Comparison of ENCODE assay signal across 20 cellular contexts in the genomic region with DNA sequence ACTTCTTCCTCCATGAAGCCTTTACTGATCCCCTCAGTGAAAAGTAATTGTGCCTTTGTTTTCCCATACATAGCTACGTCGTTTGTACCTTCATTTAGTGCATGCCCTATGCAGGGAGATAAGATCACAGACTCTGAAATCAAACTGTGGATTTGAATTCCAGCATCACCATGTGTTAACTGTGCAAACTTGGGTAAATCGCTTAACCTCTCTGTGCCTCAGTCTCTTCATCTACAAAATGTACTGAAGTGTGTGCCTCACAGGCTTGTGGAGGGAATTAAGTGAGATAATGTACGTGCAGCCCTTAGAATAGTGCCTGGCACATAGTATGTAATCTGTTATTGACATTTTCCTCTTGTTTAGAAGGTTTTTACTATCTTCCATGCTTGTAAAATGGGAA. TPM values are rescaled to one million over a fixed set of nuclear protein-coding genes. Genes with fewer than 3 reads are reported as not detected.
A peak's percentile ranks its signal among the peaks of the same experiment; 100 is the strongest.
DNase-seq lines count a peak whose midpoint lies in the region; ATAC-seq, FAIRE-seq and TF ChIP-seq lines count a peak whose summit lies in the region.
"Had no signal": no experiment of that assay in that cellular context is flagged by ENCODE, and none has a peak within 500 bp of the region (broad histone marks: within the 10 kb centered on the region; RNA-seq: fewer than 3 reads in every experiment).

No MANE protein-coding gene starts in this region.

- no peaks in the 10 kb centered on the region for H3K36me3 ChIP-seq in liver (ENCODE audit: control insufficient read depth in 4 of 4, insufficient read depth in 3 of 4, low read depth in 1 of 4, low read length in 3 of 4)
- no peaks in the 10 kb centered on the region for H3K36me3 ChIP-seq in HepG2 (replicated peaks in 1 of 2; ENCODE audit: control insufficient read depth in 1 of 2, insufficient read depth in 2 of 2, low read length in 2 of 2)
- peaks cover 2 to 5% of the 10 kb centered on the region in 2 experiments for H3K36me3 ChIP-seq in keratinocyte (ENCODE audit: control insufficient read depth in 2 of 2, extremely low read depth in 1 of 2, insufficient read depth in 2 of 2, low read length in 2 of 2)
- peaks cover 7% of the 10 kb centered on the region for H3K36me3 ChIP-seq in WERI-Rb-1

- no peaks in the 10 kb centered on the region for H4K20me1 ChIP-seq in HepG2 (ENCODE audit: insufficient read depth, low read length)
- H4K20me1 ChIP-seq in keratinocyte (ENCODE audit: control insufficient read depth, extremely low read depth, insufficient read depth, low read length): no peaks in the 10 kb centered on the region

- BruUV-seq in HepG2 (replicated peaks; lab: Mats Ljungman, UMichigan): no TSS peak

- H3K27ac Mint-ChIP-seq in WTC11: peak overlapping the region; percentile 61; the same call in 1 of the 2 replicates
- peak overlapping the region in 1 of 2 donors; percentile 20 for H3K27ac Mint-ChIP-seq in effector memory CD8-positive, alpha-beta T cell
- no peak overlapping the region for H3K27ac Mint-ChIP-seq in osteocyte (ENCODE audit: unreplicated experiment)
- H3K27ac Mint-ChIP-seq: B cell, HFFc6 had no signal

- H3K4me3 Mint-ChIP-seq in WTC11 (peak overlapping the region; percentile 11; the same call in 1 of the 2 replicates), osteocyte (ENCODE audit: unreplicated experiment) (no peak overlapping the region)
- no peak overlapping the region for H3K4me3 Mint-ChIP-seq in effector memory CD8-positive, alpha-beta T cell
- H3K4me3 Mint-ChIP-seq: B cell; CD4-positive, alpha-beta T cell; HFFc6 had no signal

- H3K4me2 ChIP-seq in HepG2 (ENCODE audit: low read depth, low read length) (no peak overlapping the region), keratinocyte (ENCODE audit: control insufficient read depth, extremely low read depth, insufficient read depth, low read depth, low read length) (no peak overlapping the region)

- peaks cover 8% of the 10 kb centered on the region for H3K79me2 ChIP-seq in HepG2 (ENCODE audit: insufficient read depth, low read length)
- peaks cover 54% of the 10 kb centered on the region for H3K79me2 ChIP-seq in keratinocyte (ENCODE audit: control insufficient read depth, insufficient read depth, low read length)

- peaks cover 8% of the 10 kb centered on the region for H3K36me3 Mint-ChIP-seq in WTC11
- H3K36me3 Mint-ChIP-seq in effector memory CD8-positive, alpha-beta T cell (ENCODE audit: insufficient read depth): peaks cover 2% of the 10 kb centered on the region
- no peaks in the 10 kb centered on the region for H3K36me3 Mint-ChIP-seq in osteocyte (ENCODE audit: unreplicated experiment)

- ATAC-seq in HepG2: no peak
- ATAC-seq in WTC11: no peak
- no peak for ATAC-seq in HG02938 (IDR thresholded peaks at IDR 0.05; ENCODE audit: unreplicated experiment)
- no peak for ATAC-seq in effector memory CD8-positive, alpha-beta T cell (replicated peaks)
- ATAC-seq: GM12878 had no signal

- TF ChIP-seq RAD21 in liver (IDR thresholded peaks at IDR 0.05) (no peak), HepG2 (CRISPR knock-in tag; IDR thresholded peaks at IDR 0.05) (no peak)

- in situ Hi-C loops in HepG2 (cut with HindIII; ENCODE audit: extremely low pct_ligation_motif_present, low pct_unique_long_range_greater_than_20kb): no loop called here

- dilution Hi-C loops in keratinocyte (cut with MboI; ENCODE audit: extremely low pct_ligation_motif_present, low sequenced_read_pairs): no loop called here

- H3K27me3 Mint-ChIP-seq in WTC11 (ENCODE audit: low read depth): no peaks in the 10 kb centered on the region
- no peaks in the 10 kb centered on the region for H3K27me3 Mint-ChIP-seq in effector memory CD8-positive, alpha-beta T cell
- no peaks in the 10 kb centered on the region for H3K27me3 Mint-ChIP-seq in osteocyte (ENCODE audit: unreplicated experiment)
- H3K27me3 Mint-ChIP-seq: B cell; CD4-positive, alpha-beta T cell had no signal

- no peaks in the 10 kb centered on the region for H3K27me3 ChIP-seq in liver (ENCODE audit: control insufficient read depth in 4 of 4, insufficient read depth in 4 of 4, low read length in 3 of 4)
- no peaks in the 10 kb centered on the region; a peak in 1 of 5 replicates for H3K27me3 ChIP-seq in HepG2 (ENCODE audit: control insufficient read depth in 1 of 2, insufficient read depth in 2 of 2, low read length in 2 of 2)
- H3K27me3 ChIP-seq in keratinocyte (ENCODE audit: control insufficient read depth, extremely low read depth, insufficient read depth, low read length): no peaks in the 10 kb centered on the region
- no peaks in the 10 kb centered on the region for H3K27me3 ChIP-seq in WERI-Rb-1 (ENCODE audit: insufficient read depth, low read depth, severe bottlenecking)

- TF ChIP-seq CTCF in liver (IDR thresholded peaks at IDR 0.05; ENCODE audit: low read depth, low read length, missing input control): no peak
- TF ChIP-seq CTCF in HepG2 (CRISPR knock-in tag; IDR thresholded peaks at IDR 0.05): no peak
- TF ChIP-seq CTCF in WTC11 (IDR thresholded peaks at IDR 0.05): no peak
- TF ChIP-seq CTCF in keratinocyte (optimal IDR thresholded peaks at IDR 0.05 in 1 of 3, IDR thresholded peaks at IDR 0.05 in 1 of 3, conservative IDR thresholded peaks at IDR 0.05 in 1 of 3; ENCODE audit: extremely low read depth in 1 of 3, insufficient read depth in 2 of 3, low read length in 3 of 3): no peak
- no peak for TF ChIP-seq CTCF in WERI-Rb-1 (IDR thresholded peaks at IDR 0.05; ENCODE audit: low read depth, low read length)
- TF ChIP-seq CTCF in osteocyte (IDR thresholded peaks at IDR 0.05): no peak

- H3K9me3 ChIP-seq in liver (ENCODE audit: control insufficient read depth in 4 of 4, low read length in 3 of 4) (no peaks in the 10 kb centered on the region), HepG2 (ENCODE audit: low read length) (no peaks in the 10 kb centered on the region), keratinocyte (ENCODE audit: control insufficient read depth, low read depth, low read length) (no peaks in the 10 kb centered on the region), WERI-Rb-1 (ENCODE audit: severe bottlenecking) (no peaks in the 10 kb centered on the region)

- TF ChIP-seq EP300 in HepG2 (IDR thresholded peaks at IDR 0.05; ENCODE audit: low read depth in 2 of 2, low read length in 2 of 2) (no peak), HepG2 (CRISPR knock-in tag; IDR thresholded peaks at IDR 0.05; ENCODE audit: borderline replicate concordance) (no peak)

- FAIRE-seq in HepG2 (lab: Jason Lieb, UNC): no peak
- peak; percentile 23 for FAIRE-seq in keratinocyte (lab: Jason Lieb, UNC)
- FAIRE-seq: A204.1, GM12878, GM18507 had no signal

- no peak overlapping the region for H3K9ac ChIP-seq in liver (ENCODE audit: low read depth in 1 of 2, low read length in 2 of 2)
- H3K9ac ChIP-seq in HepG2 (ENCODE audit: insufficient read depth, low read depth, low read length): no peak overlapping the region
- no peak overlapping the region for H3K9ac ChIP-seq in keratinocyte (ENCODE audit: control insufficient read depth, extremely low read depth, insufficient read depth, low read length)
- H3K9ac ChIP-seq: GM23248 had no signal

- H3K27ac ChIP-seq in liver (ENCODE audit: low read depth in 1 of 2, low read length in 2 of 2): peak overlapping the region; percentile 76 to 78
- H3K27ac ChIP-seq in HepG2 (ENCODE audit: extremely low read length, insufficient read depth, low read length): no peak overlapping the region
- no peak overlapping the region for H3K27ac ChIP-seq in keratinocyte (ENCODE audit: control insufficient read depth, insufficient read depth, low read length)
- H3K27ac ChIP-seq in WERI-Rb-1: no peak overlapping the region
- H3K27ac ChIP-seq: GM23248 had no signal

- WGBS in liver: 79% methylated on average over 4 of the region's 4 CpGs
- WGBS in HepG2 (ENCODE audit: low lambda C conversion rate): 97% methylated on average over 4 of the region's 4 CpGs

- intact Hi-C loops in HepG2 (cut with micrococcal nuclease; ENCODE audit: unreplicated experiment): no loop called here

- H3K4me3 ChIP-seq in liver (ENCODE audit: low read depth in 1 of 3, low read length in 3 of 3) (no peak overlapping the region), HepG2 (replicated peaks in 1 of 3; ENCODE audit: insufficient read depth in 1 of 3, low read depth in 2 of 3, low read length in 3 of 3) (no peak overlapping the region), keratinocyte (ENCODE audit: control insufficient read depth in 2 of 3, extremely low read depth in 1 of 3, insufficient read depth in 2 of 3, low read depth in 1 of 3, low read length in 3 of 3) (no peak overlapping the region), WERI-Rb-1 (ENCODE audit: low read depth, low read length) (no peak overlapping the region)
- H3K4me3 ChIP-seq: GM12878, GM23248 had no signal

- peaks cover 49% of the 10 kb centered on the region for H3K4me1 Mint-ChIP-seq in WTC11
- H3K4me1 Mint-ChIP-seq in effector memory CD8-positive, alpha-beta T cell (ENCODE audit: low read depth in 2 of 2): peaks cover 21 to 47% of the 10 kb centered on the region in 2 donors
- peaks cover 11% of the 10 kb centered on the region for H3K4me1 Mint-ChIP-seq in osteocyte (ENCODE audit: unreplicated experiment)

- no peak for TF ChIP-seq POLR2A in HepG2 (IDR thresholded peaks at IDR 0.05; ENCODE audit: insufficient read depth in 1 of 2, low read depth in 2 of 2, low read length in 2 of 2)

- no peaks in the 10 kb centered on the region for H3K9me3 Mint-ChIP-seq in WTC11
- no peaks in the 10 kb centered on the region for H3K9me3 Mint-ChIP-seq in effector memory CD8-positive, alpha-beta T cell
- H3K9me3 Mint-ChIP-seq in osteocyte (ENCODE audit: unreplicated experiment): no peaks in the 10 kb centered on the region
- H3K9me3 Mint-ChIP-seq: CD4-positive, alpha-beta T cell; H9; HFFc6 had no signal

- CTCF ChIA-PET in HepG2 (lab: Yijun Ruan, JAX; ENCODE audit: low intra/inter-chr PET ratio, low total read pairs) (no interaction called here), WTC11 (lab: Charles Lee) (interaction anchor here (1.2 kb wide), 1 partner anchor 352 kb away, joined by 5 read pairs; no protein-coding TSS in a partner anchor)

- H2AFZ ChIP-seq in HepG2 (ENCODE audit: low read length) (no peak overlapping the region), keratinocyte (ENCODE audit: control insufficient read depth, low read length) (no peak overlapping the region)
- H2AFZ ChIP-seq: GM23248 had no signal

- H3K9me1 ChIP-seq in keratinocyte (ENCODE audit: control insufficient read depth, extremely low read depth, insufficient read depth, low read length): no peaks in the 10 kb centered on the region

- POLR2A ChIA-PET in HepG2 (lab: Yijun Ruan, JAX) (no interaction called here), WTC11 (lab: Charles Lee) (no interaction called here)

- H3K4me1 ChIP-seq in liver (ENCODE audit: control insufficient read depth in 4 of 4, insufficient read depth in 4 of 4, low read length in 3 of 4) (peaks cover 3 to 56% (median 42%) of the 10 kb centered on the region in 4 donors), HepG2 (ENCODE audit: insufficient read depth, low read length) (peaks cover 42% of the 10 kb centered on the region), keratinocyte (ENCODE audit: control insufficient read depth, extremely low read depth, insufficient read depth, low read length) (peaks cover 5% of the 10 kb centered on the region)

- DNase-seq in HepG2 (ENCODE audit: low spot score): no peak
- DNase-seq in WTC11 (ENCODE audit: low spot score): no peak
- no peak for DNase-seq in keratinocyte (ENCODE audit: low read depth, low spot score)
- DNase-seq in WERI-Rb-1: no peak
- no peak for DNase-seq in effector memory CD8-positive, alpha-beta T cell
- DNase-seq in osteocyte (ENCODE audit: extremely low spot score, unreplicated experiment): no peak
- DNase-seq: C1 segment of cervical spinal cord; Calu3; CD4-positive, alpha-beta T cell; DMS79; GM23248; H9; HFFc6; IMR-90 had no signal

RNA-seq across cellular contexts. Expression of a gene that starts 4.1 kb away (rescaled TPM):
- total RNA-seq in liver (10 to 100 TPM; 26.0 to 62.1 TPM), HepG2 (2016; rRNA removed; fragmentation: Illumina TruSeq; extraction: Trizol) (21.3 and 36.9 TPM in 2 replicates), WTC11 (2021) (68.6 to 71.6 TPM (median 69.0 TPM) in 3 replicates), osteocyte (21.8 and 22.5 TPM in 2 replicates)
- polyA plus RNA-seq in liver (10 to 100 TPM; 31.2 to 45.4 TPM), HepG2 (2011; rRNA removed) (10.2 and 14.0 TPM in 2 replicates), keratinocyte (26.9 to 55.0 TPM (median 32.9 TPM) in 3 replicates)
- 4.4 and 5.2 TPM in 2 replicates for total RNA-seq in HepG2 (2016; cell fraction: cytosol; rRNA removed; fragmentation: Illumina TruSeq; extraction: Trizol; ENCODE audit: low read depth)
- 23.1 and 33.9 TPM in 2 replicates for total RNA-seq in HepG2 (2016; cell fraction: insoluble cytoplasmic fraction; rRNA removed; fragmentation: Illumina TruSeq; extraction: Trizol)
- total RNA-seq in HepG2 (2016; cell fraction: membrane; rRNA removed; fragmentation: Illumina TruSeq; extraction: Trizol): 14.8 and 16.3 TPM in 2 replicates
- total RNA-seq in HepG2 (2016; cell fraction: nucleus; rRNA removed; fragmentation: Illumina TruSeq; extraction: Trizol): 14.6 and 15.2 TPM in 2 replicates
- polyA plus RNA-seq in HepG2 (2011; cell fraction: cytosol; rRNA removed): 5.4 and 7.3 TPM in 2 replicates
- 3.2 and 3.8 TPM in 2 replicates for polyA plus RNA-seq in HepG2 (2011; cell fraction: nucleus; rRNA removed)
- polyA plus RNA-seq in HepG2 (2012): 21.3 and 28.2 TPM in 2 replicates
- polyA plus RNA-seq in HepG2 (2016; cell fraction: cytosol; fragmentation: Illumina TruSeq; extraction: Trizol; ENCODE audit: low read depth): 6.6 and 9.0 TPM in 2 replicates
- 48.7 and 54.8 TPM in 2 replicates for polyA plus RNA-seq in HepG2 (2016; cell fraction: insoluble cytoplasmic fraction; fragmentation: Illumina TruSeq; extraction: Trizol; ENCODE audit: low read depth)
- polyA plus RNA-seq in HepG2 (2016; cell fraction: membrane; fragmentation: Illumina TruSeq; extraction: Trizol; ENCODE audit: low read depth): 16.4 and 17.9 TPM in 2 replicates
- 29.4 and 31.0 TPM in 2 replicates for polyA plus RNA-seq in HepG2 (2016; cell fraction: nucleus; fragmentation: Illumina TruSeq; extraction: Trizol; ENCODE audit: insufficient read depth, low read depth)
- polyA minus RNA-seq in HepG2 (2011; rRNA and poly(A)+ RNA removed; ENCODE audit: low replicate concordance): 1.9 and 2.7 TPM in 2 replicates
- 6.2 and 6.4 TPM in 2 replicates for polyA minus RNA-seq in HepG2 (2011; cell fraction: cytosol; rRNA and poly(A)+ RNA removed)
- polyA minus RNA-seq in HepG2 (2011; cell fraction: nucleus; rRNA and poly(A)+ RNA removed): 6.8 and 7.2 TPM in 2 replicates
- 141 TPM for polyA plus RNA-seq in keratinocyte (2011; ENCODE audit: low read depth)
- 38.4 and 66.0 TPM in 2 replicates for polyA plus RNA-seq in keratinocyte (2011; cell fraction: cytosol; rRNA removed)
- 32.2 and 35.0 TPM in 2 replicates for polyA plus RNA-seq in keratinocyte (2011; cell fraction: nucleus; rRNA removed)
- 46.2 and 49.6 TPM in 2 replicates for polyA plus RNA-seq in keratinocyte (2012; ENCODE audit: low replicate concordance)
- 1.4 to 13.2 TPM (median 6.6 TPM) in 3 replicates for polyA minus RNA-seq in keratinocyte
- polyA minus RNA-seq in keratinocyte (2011; cell fraction: cytosol; rRNA and poly(A)+ RNA removed): 17.1 TPM
- 11.2 and 18.2 TPM in 2 replicates for polyA minus RNA-seq in keratinocyte (2011; cell fraction: nucleus; rRNA and poly(A)+ RNA removed)

Comparison
In these comparisons a context has a peak if more than half of its experiments do, and no peak if none do; other contexts are left out.
1. H3K27ac ChIP-seq: peak in liver (2 of 2); none in HepG2 (single experiment), keratinocyte (single experiment) and WERI-Rb-1 (single experiment).